In genomic region chr5:124670672-124671592, GRCh38 we compare ENCODE assay signal across 1 cellular context.
TF ChIP-seq lines count a peak whose summit lies in the region.

No MANE protein-coding gene starts in this region.

TF ChIP-seq in GM23338, 12 proteins besides CTCF, POLR2A, EP300 and RAD21 (continued from another document):
- TF ChIP-seq ZNF462 (CRISPR knock-in tag; IDR thresholded peaks at IDR 0.05) (no peak), CREB1 (CRISPR knock-in tag; IDR thresholded peaks at IDR 0.05; ENCODE audit: low read depth) (no peak), JUNB (IDR thresholded peaks at IDR 0.05; ENCODE audit: unreplicated experiment) (no peak), ZNF331 (CRISPR knock-in tag; IDR thresholded peaks at IDR 0.05; ENCODE audit: low read depth) (no peak), STAT1 (IDR thresholded peaks at IDR 0.05; ENCODE audit: unreplicated experiment) (no peak), POLR2AphosphoS5 (IDR thresholded peaks at IDR 0.05; ENCODE audit: low read depth) (no peak), ZNF114 (CRISPR knock-in tag; IDR thresholded peaks at IDR 0.05) (no peak), ETS1 (IDR thresholded peaks at IDR 0.05) (no peak), NANOG (IDR thresholded peaks at IDR 0.05; ENCODE audit: borderline replicate concordance) (no peak), EZH2 (IDR thresholded peaks at IDR 0.05; ENCODE audit: low read depth, unreplicated experiment) (no peak), EZH2phosphoT487 (IDR thresholded peaks at IDR 0.05; ENCODE audit: unreplicated experiment) (no peak)
TF ChIP-seq in GM23338: peak in this region for 0.
